8 cellular contexts compared by ENCODE assay signal in the genomic region with DNA sequence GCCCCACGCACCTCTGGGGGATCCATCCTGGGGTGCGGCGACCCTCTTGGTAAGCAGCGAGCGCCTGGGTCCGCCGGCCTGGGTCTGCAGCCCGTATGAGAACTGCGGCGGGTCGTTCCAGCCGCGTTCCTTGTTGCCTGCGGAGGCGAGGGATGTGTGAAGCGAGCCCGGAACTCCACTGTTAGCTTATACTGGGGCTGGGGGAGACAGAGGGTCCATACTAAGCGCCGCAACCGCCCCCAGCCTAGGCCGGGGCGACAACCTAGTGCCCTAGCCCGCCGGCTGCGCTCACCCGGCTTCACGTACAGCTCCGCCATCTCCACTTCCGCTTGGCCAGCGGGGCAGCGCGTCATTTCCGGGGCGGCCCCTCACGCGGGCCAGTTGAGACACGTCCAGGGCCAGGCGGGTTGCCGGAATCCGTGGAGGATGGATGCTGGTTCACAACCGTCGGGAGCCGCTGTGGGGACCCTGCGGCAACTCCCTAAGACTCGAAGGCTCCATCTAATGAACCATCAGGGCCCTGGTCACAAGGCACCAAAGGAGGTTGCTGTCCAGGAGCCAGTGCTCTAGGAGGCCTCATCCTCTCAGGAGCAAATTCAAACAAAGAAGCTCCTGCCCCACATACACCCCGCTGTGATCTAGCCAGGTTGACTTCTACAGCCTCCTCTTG. TPM values are rescaled to one million over a fixed set of nuclear protein-coding genes. Genes with fewer than 3 reads are reported as not detected.
A peak's percentile ranks its signal among the peaks of the same experiment; 100 is the strongest.
DNase-seq lines count a peak whose midpoint lies in the region; ATAC-seq and TF ChIP-seq lines count a peak whose summit lies in the region.

A gene (minus strand): TSS at position 338 of the 670 bp plus-strand sequence. CDS start 21 bp downstream, at position 317.

- H3K4me3 Mint-ChIP-seq in T-helper 1 cell treated with Interleukin-12 subunit alpha and Interleukin-12 subunit beta and Interleukin-4 antibody, amounts not matched to agents 30 μg/mL and 1 μg/mL, for 36 hours: peak within 1 kb of the TSS; percentile 86

- H3K9me3 ChIP-seq in psoas muscle: no peaks in the 10 kb centered on the region

- peak within 1 kb of the TSS; percentile 94 for H3K27ac ChIP-seq in psoas muscle
- H3K27ac ChIP-seq in urinary bladder (ENCODE audit: low read depth): peak within 1 kb of the TSS; percentile 73

- no peaks in the 10 kb centered on the region for H3K27me3 ChIP-seq in psoas muscle (ENCODE audit: insufficient read depth in 3 of 3, low read length in 2 of 3)

- no peaks in the 10 kb centered on the region for H3K27me3 Mint-ChIP-seq in T-helper 1 cell treated with Interleukin-12 subunit alpha and Interleukin-12 subunit beta and Interleukin-4 antibody, amounts not matched to agents 30 μg/mL and 1 μg/mL, for 36 hours (ENCODE audit: low read depth)

- peak within 1 kb of the TSS; percentile 93 for H3K27ac Mint-ChIP-seq in T-helper 1 cell treated with Interleukin-12 subunit alpha and Interleukin-12 subunit beta and Interleukin-4 antibody, amounts not matched to agents 30 μg/mL and 1 μg/mL, for 36 hours

- H3K9me3 Mint-ChIP-seq in T-helper 1 cell treated with Interleukin-12 subunit alpha and Interleukin-12 subunit beta and Interleukin-4 antibody, amounts not matched to agents 30 μg/mL and 1 μg/mL, for 36 hours: no peaks in the 10 kb centered on the region

- 1% methylated on average over 45 to 46 of the region's 46 CpGs for WGBS in psoas muscle, 3 donors
- under 1% methylated on average over 46 of the region's 46 CpGs for WGBS in urinary bladder

- TF ChIP-seq POLR2A in GM15510 (IDR thresholded peaks at IDR 0.05; ENCODE audit: borderline replicate concordance, extremely low read depth, insufficient read length): peak; percentile 98

- intact Hi-C loops in left ventricle myocardium superior (cut with micrococcal nuclease): no loop called here
- intact Hi-C loops in psoas muscle (cut with DNase I): no loop called here

- peaks cover 27% of the 10 kb centered on the region for H3K36me3 Mint-ChIP-seq in T-helper 1 cell treated with Interleukin-12 subunit alpha and Interleukin-12 subunit beta and Interleukin-4 antibody, amounts not matched to agents 30 μg/mL and 1 μg/mL, for 36 hours (ENCODE audit: low read depth)

- H3K4me1 ChIP-seq in psoas muscle (peaks cover 29% of the 10 kb centered on the region), urinary bladder (ENCODE audit: insufficient read depth) (no peaks in the 10 kb centered on the region)

- H3K36me3 ChIP-seq in psoas muscle (ENCODE audit: insufficient read depth in 1 of 2, low read depth in 1 of 2): peaks cover 0 to 52% of the 10 kb centered on the region in 2 donors
- no peaks in the 10 kb centered on the region for H3K36me3 ChIP-seq in urinary bladder (ENCODE audit: insufficient read depth)

- no peak for TF ChIP-seq CTCF in psoas muscle (IDR thresholded peaks at IDR 0.05)

- peak within 1 kb of the TSS; percentile 86 for H3K4me3 ChIP-seq in psoas muscle
- peak within 1 kb of the TSS; percentile 77 for H3K4me3 ChIP-seq in urinary bladder (ENCODE audit: low read depth, low read length)

- peaks cover 50% of the 10 kb centered on the region for H3K4me1 Mint-ChIP-seq in T-helper 1 cell treated with Interleukin-12 subunit alpha and Interleukin-12 subunit beta and Interleukin-4 antibody, amounts not matched to agents 30 μg/mL and 1 μg/mL, for 36 hours (ENCODE audit: low read depth)

- DNase-seq in NCI-H1436 treated with DMSO at 0.1 percent for 48 hours (lab: John Stamatoyannopoulos, UW) (peak; percentile 58), amygdala (lab: John Stamatoyannopoulos, UW) (peak; percentile 65 to 97 (median 88)), left ventricle myocardium superior (peak; percentile 97), psoas muscle (peak; percentile 94 to 96)

- ATAC-seq in HG02852 (IDR thresholded peaks at IDR 0.05; ENCODE audit: unreplicated experiment) (peak; percentile 94), left ventricle myocardium superior (peak; percentile 95), psoas muscle (peak; percentile 93 to 97 (median 94))

RNA-seq across cellular contexts. Expression of the gene that starts here (rescaled TPM):
- total RNA-seq in left ventricle myocardium superior (27.4 TPM), psoas muscle (10 to 100 TPM; 33.4 to 58.5 (median 37.6) TPM), urinary bladder (13.7 TPM)
- polyA plus RNA-seq in psoas muscle (10 to 100 TPM; 36.9 to 78.0 (median 58.6) TPM), urinary bladder (22.1 TPM)

Comparison
In these comparisons a context has a peak if more than half of its experiments do, and no peak if none do; other contexts are left out.
1. Peak in every context shown above with its lines: DNase-seq, ATAC-seq, H3K4me3 ChIP-seq and H3K27ac ChIP-seq.